Comparison of ENCODE assay signal across 26 cellular contexts in genomic region chr6:103507052-103507451, GRCh38.
"Had no signal": no experiment of that assay in that cellular context is flagged by ENCODE, and none has a peak within 500 bp of the region (broad histone marks: within the 10 kb centered on the region; RNA-seq: fewer than 3 reads in every experiment).

No MANE protein-coding gene starts in this region.

- H3K9me3 ChIP-seq: colonic mucosa, esophagus muscularis mucosa, esophagus squamous epithelium, gastrocnemius medialis, gastroesophageal sphincter, heart left ventricle, heart right ventricle had no signal

- DNase-seq: colonic mucosa; cortex of kidney; dermis blood vessel endothelial cell; dorsolateral prefrontal cortex; effector CD4-positive, alpha-beta T cell; effector CD8-positive, alpha-beta T cell; effector memory CD4-positive, alpha-beta T cell; effector memory CD8-positive, alpha-beta T cell; endodermal cell; erythroblast; esophagus squamous epithelium; foreskin fibroblast; foreskin keratinocyte; foreskin melanocyte; gastrocnemius medialis; glutamatergic neuron; head of caudate nucleus; heart left ventricle; heart right ventricle had no signal

- H3K4me1 ChIP-seq: colonic mucosa, esophagus muscularis mucosa, esophagus squamous epithelium, foreskin keratinocyte, gastrocnemius medialis, gastroesophageal sphincter, heart left ventricle, heart right ventricle had no signal

- FAIRE-seq: endometrium, endothelial cell of umbilical vein had no signal

- H3K4me3 ChIP-seq: colonic mucosa, coronary artery, dorsolateral prefrontal cortex, esophagus muscularis mucosa, esophagus squamous epithelium, gastrocnemius medialis, gastroesophageal sphincter, heart left ventricle, heart right ventricle had no signal

- H3K27ac ChIP-seq: colonic mucosa, coronary artery, dorsolateral prefrontal cortex, epithelial cell of prostate, esophagus muscularis mucosa, esophagus squamous epithelium, foreskin keratinocyte, gastrocnemius medialis, gastroesophageal sphincter, heart left ventricle, heart right ventricle had no signal

- H3K36me3 ChIP-seq: colonic mucosa, esophagus muscularis mucosa, esophagus squamous epithelium, gastrocnemius medialis, gastroesophageal sphincter, heart left ventricle, heart right ventricle had no signal

- ATAC-seq: effector memory CD8-positive, alpha-beta T cell; esophagus mucosa; foreskin keratinocyte; gastrocnemius medialis; gastroesophageal sphincter; heart left ventricle; heart right ventricle had no signal
